ENCODE assay signal across 8 cellular contexts in the genomic region with DNA sequence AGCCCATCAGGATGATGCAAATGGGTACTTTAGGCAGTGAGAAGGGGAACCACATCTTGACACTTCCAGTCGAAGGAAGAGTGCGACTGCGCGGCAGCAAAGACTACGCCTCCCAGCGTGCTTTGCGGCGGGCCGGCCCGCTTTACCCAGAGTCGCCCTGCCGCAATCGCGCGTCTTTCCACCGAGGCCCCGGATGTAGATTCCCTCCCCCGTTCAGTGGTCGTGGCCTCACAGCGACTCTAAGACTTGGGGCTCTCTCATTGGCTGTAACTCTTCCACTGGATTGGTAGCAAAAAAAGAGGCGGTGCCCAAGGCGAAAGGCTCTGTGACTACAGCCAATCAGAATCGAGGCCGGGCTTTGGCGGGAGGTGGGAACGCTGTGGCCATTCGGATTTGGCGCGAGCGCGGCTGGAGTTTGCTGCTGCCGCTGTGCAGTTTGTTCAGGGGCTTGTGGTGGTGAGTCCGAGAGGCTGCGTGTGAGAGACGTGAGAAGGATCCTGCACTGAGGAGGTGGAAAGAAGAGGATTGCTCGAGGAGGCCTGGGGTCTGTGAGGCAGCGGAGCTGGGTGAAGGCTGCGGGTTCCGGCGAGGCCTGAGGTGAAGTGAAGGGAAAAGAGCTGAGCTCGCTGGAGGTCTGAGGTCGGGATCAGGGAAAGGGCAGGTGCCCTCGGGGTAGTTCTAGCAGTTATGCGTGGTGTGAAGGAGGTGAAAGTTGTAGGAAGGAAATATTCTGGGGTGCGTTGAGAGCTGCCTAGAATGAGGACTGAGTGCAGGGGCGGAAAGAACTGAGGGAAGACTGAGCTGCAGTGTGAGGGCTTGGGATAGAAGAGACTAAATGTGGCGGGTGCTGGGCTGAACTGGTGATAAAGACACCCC. TPM values are rescaled to one million over a fixed set of nuclear protein-coding genes. Genes with fewer than 3 reads are reported as not detected.
DNase-seq lines count a peak whose midpoint lies in the region; ATAC-seq, FAIRE-seq and TF ChIP-seq lines count a peak whose summit lies in the region.

A gene with protein sequence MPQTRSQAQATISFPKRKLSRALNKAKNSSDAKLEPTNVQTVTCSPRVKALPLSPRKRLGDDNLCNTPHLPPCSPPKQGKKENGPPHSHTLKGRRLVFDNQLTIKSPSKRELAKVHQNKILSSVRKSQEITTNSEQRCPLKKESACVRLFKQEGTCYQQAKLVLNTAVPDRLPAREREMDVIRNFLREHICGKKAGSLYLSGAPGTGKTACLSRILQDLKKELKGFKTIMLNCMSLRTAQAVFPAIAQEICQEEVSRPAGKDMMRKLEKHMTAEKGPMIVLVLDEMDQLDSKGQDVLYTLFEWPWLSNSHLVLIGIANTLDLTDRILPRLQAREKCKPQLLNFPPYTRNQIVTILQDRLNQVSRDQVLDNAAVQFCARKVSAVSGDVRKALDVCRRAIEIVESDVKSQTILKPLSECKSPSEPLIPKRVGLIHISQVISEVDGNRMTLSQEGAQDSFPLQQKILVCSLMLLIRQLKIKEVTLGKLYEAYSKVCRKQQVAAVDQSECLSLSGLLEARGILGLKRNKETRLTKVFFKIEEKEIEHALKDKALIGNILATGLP (plus strand): TSS at position 386 of the 876 bp plus-strand sequence. CDS start 1,542 bp downstream, outside the sequence.

- H3K9me3 ChIP-seq in left ventricle myocardium inferior (replicated peaks): no peaks in the 10 kb centered on the region
- H3K9me3 ChIP-seq in prostate gland: no peaks in the 10 kb centered on the region

- in situ Hi-C loops in GM13976 (cut with MboI; ENCODE audit: low sequenced_read_pairs, unreplicated experiment): loop anchor here (10.0 kb wide), 2 partner anchors 83 to 273 kb away; a partner anchor contains a TSS

- no peak for TF ChIP-seq POLR2A in prostate gland (IDR thresholded peaks at IDR 0.05)

- peak; percentile 95 for ATAC-seq in HG02870 (IDR thresholded peaks at IDR 0.05; ENCODE audit: unreplicated experiment)

- peaks cover 59% of the 10 kb centered on the region for H3K4me1 ChIP-seq in left ventricle myocardium inferior
- peaks cover 4% of the 10 kb centered on the region for H3K4me1 ChIP-seq in prostate gland (replicated peaks)

- peaks cover under 1% of the 10 kb centered on the region for H3K36me3 ChIP-seq in left ventricle myocardium inferior
- no peaks in the 10 kb centered on the region for H3K36me3 ChIP-seq in prostate gland

- DNase-seq in GM13976 (ENCODE audit: low spot score): peak; percentile 98
- peak; percentile 99 for DNase-seq in NCI-H146 treated with DMSO at 0.1 percent for 48 hours (lab: John Stamatoyannopoulos, UW; ENCODE audit: unreplicated experiment)
- peak; percentile 98 for DNase-seq in amniotic stem cell (lab: John Stamatoyannopoulos, UW)
- peak; percentile 98 for DNase-seq in left ventricle myocardium inferior
- peak; percentile 99 for DNase-seq in prostate gland (ENCODE audit: low spot score)
- peak; percentile 98 for DNase-seq in urothelium cell line (ENCODE audit: low spot score)

- WGBS in prostate gland: under 1% methylated on average over 45 of the region's 47 CpGs

- H3K4me3 ChIP-seq in left ventricle myocardium inferior (peak within 1 kb of the TSS; percentile 65), prostate gland (peak within 1 kb of the TSS; percentile 35 to 45)

- intact Hi-C loops in T-helper 1 cell treated with Interleukin-12 subunit alpha and Interleukin-12 subunit beta and Interleukin-4 antibody, amounts not matched to agents 30 ng/mL and 1 ng/mL, for 36 hours (cut with micrococcal nuclease): loop anchor here (1.0 to 5.0 kb wide), 9 partner anchors 31 to 836 kb away; a partner anchor contains a TSS
- intact Hi-C loops in left ventricle myocardium inferior (cut with micrococcal nuclease): no loop called here
- intact Hi-C loops in prostate gland (cut with DNase I): loop anchor here (5.0 kb wide), 1 partner anchor 70 kb away; a partner anchor contains a TSS

- no peak for FAIRE-seq in urothelium cell line (lab: Jason Lieb, UNC)

- no peaks in the 10 kb centered on the region for H3K27me3 ChIP-seq in left ventricle myocardium inferior (ENCODE audit: low read depth)
- no peaks in the 10 kb centered on the region for H3K27me3 ChIP-seq in prostate gland (replicated peaks; ENCODE audit: insufficient read depth)

- no peak for TF ChIP-seq CTCF in GM13976 (IDR thresholded peaks at IDR 0.05; ENCODE audit: borderline replicate concordance, control extremely low read depth, extremely low read depth, insufficient read depth, missing control alignments)
- no peak for TF ChIP-seq CTCF in left ventricle myocardium inferior (IDR thresholded peaks at IDR 0.05; ENCODE audit: borderline replicate concordance)
- no peak for TF ChIP-seq CTCF in prostate gland (IDR thresholded peaks at IDR 0.05)

- peak within 1 kb of the TSS; percentile 62 for H3K27ac ChIP-seq in left ventricle myocardium inferior (replicated peaks)
- H3K27ac ChIP-seq in prostate gland: peak within 1 kb of the TSS in 1 of 2 donors; percentile 5

RNA-seq across cellular contexts. Expression of the gene that starts here (rescaled TPM):
- total RNA-seq in T-helper 1 cell treated with Interleukin-12 subunit alpha and Interleukin-12 subunit beta and Interleukin-4 antibody, amounts not matched to agents 30 ng/mL and 1 ng/mL, for 36 hours: 72.0 and 78.3 TPM in 2 replicates
- total RNA-seq in left ventricle myocardium inferior (0.55 TPM), prostate gland (10 to 100 TPM in 1 of 2 donors, 1 to 10 TPM in 1; 2.1 to 10.3 TPM)

Comparison
In these comparisons a context has a peak if more than half of its experiments do, and no peak if none do; other contexts are left out.
1. Peak in DNase-seq, H3K4me3 ChIP-seq and H3K27ac ChIP-seq in left ventricle myocardium inferior; RNA of the gene not detected or under 1 TPM.